14 cellular contexts compared by ENCODE assay signal in genomic region chr2:172207916-172208315, GRCh38.
"Had no signal": no experiment of that assay in that cellular context is flagged by ENCODE, and none has a peak within 500 bp of the region (broad histone marks: within the 10 kb centered on the region; RNA-seq: fewer than 3 reads in every experiment).

No MANE protein-coding gene starts in this region.

- H3K27me3 ChIP-seq: cardiac muscle cell, gastroesophageal sphincter, upper lobe of left lung had no signal

- H3K27ac ChIP-seq: cardiac muscle cell, gastroesophageal sphincter, upper lobe of left lung had no signal

- H3K36me3 ChIP-seq: cardiac muscle cell, gastroesophageal sphincter, upper lobe of left lung had no signal

- DNase-seq: activated CD4-positive, alpha-beta T cell treated with anti-CD3 and anti-CD28 coated beads for 48 hours; activated CD8-positive, alpha-beta memory T cell treated with anti-CD3 and anti-CD28 coated beads, Interleukin-2, amount 50 U/mL, for 48 hours; activated CD8-positive, alpha-beta T cell treated with anti-CD3 and anti-CD28 coated beads, Interleukin-2, amount 10 ng/mL, durations not matched to agents 7 days and 5 days; activated naive CD4-positive, alpha-beta T cell treated with Interleukin-2 at 50 U/mL for 16 hours; activated naive CD8-positive, alpha-beta T cell treated with anti-CD3 and anti-CD28 coated beads, Interleukin-2, amount 50 U/mL, for 24 hours; naive B cell; retina; stimulated activated naive CD4-positive, alpha-beta T cell; substantia nigra; upper lobe of left lung had no signal

- ATAC-seq: activated CD8-positive, alpha-beta T cell treated with anti-CD3 and anti-CD28 coated beads, Interleukin-2, amount 10 ng/mL, durations not matched to agents 7 days and 5 days; activated naive CD8-positive, alpha-beta T cell treated with anti-CD3 and anti-CD28 coated beads, Interleukin-2, amount 50 U/mL, for 24 hours; gastroesophageal sphincter; WTC11 had no signal

- H3K4me2 ChIP-seq: smooth muscle cell had no signal

- H3K4me1 ChIP-seq: gastroesophageal sphincter had no signal

- H3K9me3 ChIP-seq: gastroesophageal sphincter, upper lobe of left lung had no signal

- H3K4me3 ChIP-seq: cardiac muscle cell, gastroesophageal sphincter, smooth muscle cell, upper lobe of left lung had no signal
